18 cellular contexts compared by ENCODE assay signal in the genomic region with DNA sequence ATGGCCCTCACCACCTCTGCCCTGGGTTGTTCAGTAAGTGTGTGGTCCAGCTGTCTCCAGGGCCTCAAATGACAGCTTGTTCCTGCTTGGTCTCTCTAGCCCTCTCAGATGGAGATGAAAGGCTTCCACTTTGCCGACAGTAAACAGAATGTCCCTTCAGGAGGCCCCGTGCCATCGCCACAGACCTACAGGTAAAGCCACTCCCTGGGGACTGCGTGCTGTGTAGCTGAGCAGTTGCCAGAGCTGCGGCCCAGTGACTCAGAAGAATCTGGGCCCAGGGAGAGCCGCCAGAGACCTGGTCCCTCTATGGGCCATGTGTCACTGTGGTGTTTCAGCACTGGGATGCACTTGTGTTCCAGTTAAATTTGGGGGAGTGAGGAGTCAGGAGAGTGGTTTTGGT. TPM values are rescaled to one million over a fixed set of nuclear protein-coding genes. Genes with fewer than 3 reads are reported as not detected.
A peak's percentile ranks its signal among the peaks of the same experiment; 100 is the strongest.
DNase-seq lines count a peak whose midpoint lies in the region; ATAC-seq, FAIRE-seq and TF ChIP-seq lines count a peak whose summit lies in the region.
"Had no signal": no experiment of that assay in that cellular context is flagged by ENCODE, and none has a peak within 500 bp of the region (broad histone marks: within the 10 kb centered on the region; RNA-seq: fewer than 3 reads in every experiment).

No MANE protein-coding gene starts in this region.

- peaks cover 97% of the 10 kb centered on the region for H3K36me3 ChIP-seq in CD4-positive, alpha-beta memory T cell (ENCODE audit: insufficient read depth, low read length)
- H3K36me3 ChIP-seq in astrocyte (ENCODE audit: insufficient read depth, low read length) (peaks cover 56% of the 10 kb centered on the region), Karpas-422 (ENCODE audit: insufficient read depth, low read length) (peaks cover 31% of the 10 kb centered on the region)

- H3K9me3 Mint-ChIP-seq in CD4-positive, alpha-beta T cell = no peaks in the 10 kb centered on the region
- H3K9me3 Mint-ChIP-seq in CD4-positive, alpha-beta memory T cell = no peaks in the 10 kb centered on the region
- no peaks in the 10 kb centered on the region for H3K9me3 Mint-ChIP-seq in astrocyte (ENCODE audit: unreplicated experiment)
- no peaks in the 10 kb centered on the region for H3K9me3 Mint-ChIP-seq in nephron progenitor cell
- H3K9me3 Mint-ChIP-seq in osteocyte (ENCODE audit: unreplicated experiment) = no peaks in the 10 kb centered on the region

- no peak for FAIRE-seq in astrocyte (lab: Jason Lieb, UNC)

- POLR2A ChIA-PET in CD4-positive, alpha-beta T cell (lab: Charles Lee) = interaction anchor here (1.9 kb wide), 1 partner anchor 119 kb away, joined by 6 read pairs; no protein-coding TSS in a partner anchor
- POLR2A ChIA-PET in CD4-positive, alpha-beta memory T cell (lab: Charles Lee; ENCODE audit: partially characterized antibody) = no interaction called here

- H2AFZ ChIP-seq in astrocyte (ENCODE audit: low read depth, low read length) = no peak overlapping the region
- H2AFZ ChIP-seq in Karpas-422 (ENCODE audit: low read length) = no peak overlapping the region
- H2AFZ ChIP-seq: GM23248 had no signal

- H3K9me3 ChIP-seq in CD4-positive, alpha-beta T cell (ENCODE audit: control insufficient read depth, low read length) = no peaks in the 10 kb centered on the region
- no peaks in the 10 kb centered on the region for H3K9me3 ChIP-seq in CD4-positive, alpha-beta memory T cell (ENCODE audit: control insufficient read depth in 1 of 2, low read length in 2 of 2)
- H3K9me3 ChIP-seq in astrocyte (ENCODE audit: insufficient read depth, low read depth, low read length) (no peaks in the 10 kb centered on the region), Karpas-422 (ENCODE audit: low read length) (no peaks in the 10 kb centered on the region)
- H3K9me3 ChIP-seq: BLaER1 treated with 17β-estradiol and CSF1 and Interleukin-3, amounts not matched to agents 10 nM and 100 nM; Peyer's patch had no signal

- H3K9me2 ChIP-seq in Karpas-422 (replicated peaks; ENCODE audit: insufficient read depth, low read length) = no peaks in the 10 kb centered on the region

- H3K4me3 ChIP-seq in CD4-positive, alpha-beta memory T cell (ENCODE audit: low read length in 2 of 2) = no peak overlapping the region
- H3K4me3 ChIP-seq in astrocyte (ENCODE audit: insufficient read depth, low read depth, low read length) = no peak overlapping the region
- no peak overlapping the region for H3K4me3 ChIP-seq in Karpas-422 (ENCODE audit: low read length)
- H3K4me3 ChIP-seq: BLaER1 treated with 17β-estradiol and CSF1 and Interleukin-3, amounts not matched to agents 10 nM and 100 nM; GM23248; Peyer's patch had no signal

- peaks cover 5% of the 10 kb centered on the region for H3K4me1 Mint-ChIP-seq in CD4-positive, alpha-beta T cell (ENCODE audit: low read depth)
- H3K4me1 Mint-ChIP-seq in CD4-positive, alpha-beta memory T cell = peaks cover 0 to 2% (median 0%) of the 10 kb centered on the region in 4 donors
- H3K4me1 Mint-ChIP-seq in astrocyte (ENCODE audit: low read depth, unreplicated experiment) (no peaks in the 10 kb centered on the region), nephron progenitor cell (peaks cover 3% of the 10 kb centered on the region), osteocyte (ENCODE audit: unreplicated experiment) (no peaks in the 10 kb centered on the region)

- TF ChIP-seq CTCF in CD4-positive, alpha-beta T cell (IDR thresholded peaks at IDR 0.05) = no peak
- no peak for TF ChIP-seq CTCF in astrocyte (IDR thresholded peaks at IDR 0.05; ENCODE audit: insufficient read depth, low read depth, low read length)
- no peak for TF ChIP-seq CTCF in nephron progenitor cell (IDR thresholded peaks at IDR 0.05)
- no peak for TF ChIP-seq CTCF in osteocyte (IDR thresholded peaks at IDR 0.05)

- peaks cover 6% of the 10 kb centered on the region for H3K4me1 ChIP-seq in CD4-positive, alpha-beta memory T cell (ENCODE audit: insufficient read depth, low read length)
- no peaks in the 10 kb centered on the region for H3K4me1 ChIP-seq in astrocyte (ENCODE audit: insufficient read depth, low read length)
- H3K4me1 ChIP-seq in Karpas-422 (ENCODE audit: low read length) = no peaks in the 10 kb centered on the region

- no peak overlapping the region for H3K4me2 ChIP-seq in astrocyte (ENCODE audit: low read length)
- H3K4me2 ChIP-seq in Karpas-422 (ENCODE audit: low read depth, low read length, poor library complexity, severe bottlenecking) = no peak overlapping the region
- H3K4me2 ChIP-seq: BLaER1 treated with 17β-estradiol and CSF1 and Interleukin-3, amounts not matched to agents 10 nM and 100 nM had no signal

- no peak overlapping the region for H3K9ac ChIP-seq in astrocyte (ENCODE audit: low read length)
- no peak overlapping the region for H3K9ac ChIP-seq in Karpas-422 (ENCODE audit: low read length)
- H3K9ac ChIP-seq: BLaER1 treated with 17β-estradiol and CSF1 and Interleukin-3, amounts not matched to agents 10 nM and 100 nM; GM23248 had no signal

- no peaks in the 10 kb centered on the region for H3K27me3 ChIP-seq in CD4-positive, alpha-beta T cell (ENCODE audit: control insufficient read depth, insufficient read depth, low read length)
- no peaks in the 10 kb centered on the region for H3K27me3 ChIP-seq in CD4-positive, alpha-beta memory T cell (ENCODE audit: insufficient read depth, low read length)
- H3K27me3 ChIP-seq in astrocyte (ENCODE audit: insufficient read depth, low read length) = no peaks in the 10 kb centered on the region
- H3K27me3 ChIP-seq in Karpas-422 (ENCODE audit: low read length) = no peaks in the 10 kb centered on the region
- H3K27me3 ChIP-seq: BLaER1 treated with 17β-estradiol and CSF1 and Interleukin-3, amounts not matched to agents 10 nM and 100 nM; Peyer's patch had no signal

- H4K20me1 ChIP-seq in astrocyte (ENCODE audit: insufficient read depth, low read length) (peaks cover 98% of the 10 kb centered on the region), Karpas-422 (ENCODE audit: insufficient read depth, low read depth, low read length) (peaks cover 16% of the 10 kb centered on the region; the same call in 1 of the 2 replicates)

- no peak for DNase-seq in CD4-positive, alpha-beta T cell
- DNase-seq in CD4-positive, alpha-beta memory T cell = peak in 1 of 5 donors; percentile 27
- DNase-seq in astrocyte (ENCODE audit: low read depth) (no peak), nephron progenitor cell (no peak), Karpas-422 (no peak), GM19238 (ENCODE audit: insufficient read length, low spot score) (no peak), osteocyte (ENCODE audit: extremely low spot score, unreplicated experiment) (no peak)
- DNase-seq: COR-L47, GM23248, NCI-H1436 treated with DMSO at 0.1 percent for 48 hours, NCI-H2081, NCI-H510A treated with DMSO at 0.1 percent for 48 hours, Peyer's patch, Right ventricle myocardium superior had no signal

- H3K79me2 ChIP-seq in astrocyte (ENCODE audit: insufficient read depth, low read length) (peaks cover 17% of the 10 kb centered on the region), Karpas-422 (ENCODE audit: low read length) (no peaks in the 10 kb centered on the region)

- CTCF ChIA-PET in CD4-positive, alpha-beta T cell (lab: Charles Lee) = no interaction called here
- CTCF ChIA-PET in CD4-positive, alpha-beta memory T cell (lab: Charles Lee; ENCODE audit: partially characterized antibody) = interaction anchor here (1.2 to 2.1 kb wide), 2 partner anchors 14 to 142 kb away, joined by 4 to 5 read pairs; no protein-coding TSS in a partner anchor

- no peak overlapping the region for H3K27ac ChIP-seq in CD4-positive, alpha-beta T cell (ENCODE audit: low read depth, low read length)
- no peak overlapping the region for H3K27ac ChIP-seq in CD4-positive, alpha-beta memory T cell (ENCODE audit: low read depth, low read length)
- H3K27ac ChIP-seq in astrocyte (ENCODE audit: low read depth, low read length) (no peak overlapping the region), Karpas-422 (ENCODE audit: low read length) (no peak overlapping the region)
- H3K27ac ChIP-seq: BLaER1 treated with 17β-estradiol and CSF1 and Interleukin-3, amounts not matched to agents 10 nM and 100 nM; GM23248; Peyer's patch had no signal

- ATAC-seq in CD4-positive, alpha-beta T cell (ENCODE audit: poor library complexity) = no peak
- ATAC-seq in GM21619 (IDR thresholded peaks at IDR 0.05; ENCODE audit: unreplicated experiment) = no peak
- ATAC-seq: HCT116 had no signal

- H3K36me3 Mint-ChIP-seq in CD4-positive, alpha-beta T cell (ENCODE audit: low read depth) = peaks cover 97% of the 10 kb centered on the region
- H3K36me3 Mint-ChIP-seq in CD4-positive, alpha-beta memory T cell = peaks cover 70 to 92% of the 10 kb centered on the region in 2 donors
- H3K36me3 Mint-ChIP-seq in astrocyte (ENCODE audit: low read depth, unreplicated experiment) (peaks cover 45% of the 10 kb centered on the region), nephron progenitor cell (ENCODE audit: low read depth) (peaks cover 91% of the 10 kb centered on the region), osteocyte (ENCODE audit: unreplicated experiment) (peaks cover 55% of the 10 kb centered on the region)

- intact Hi-C loops in CD4-positive, alpha-beta T cell (cut with DNase I, micrococcal nuclease) = no loop called here
- intact Hi-C loops in CD4-positive, alpha-beta memory T cell (cut with micrococcal nuclease) = no loop called here

- peak overlapping the region; percentile 9 for H3K27ac Mint-ChIP-seq in CD4-positive, alpha-beta T cell
- peak overlapping the region in 4 of 7 donors; percentile 19 to 71 (median 30) for H3K27ac Mint-ChIP-seq in CD4-positive, alpha-beta memory T cell
- peak overlapping the region; percentile 81 for H3K27ac Mint-ChIP-seq in astrocyte (ENCODE audit: unreplicated experiment)
- peak overlapping the region; percentile 29 for H3K27ac Mint-ChIP-seq in nephron progenitor cell
- H3K27ac Mint-ChIP-seq in osteocyte (ENCODE audit: unreplicated experiment) = no peak overlapping the region

- H3K27me3 Mint-ChIP-seq in CD4-positive, alpha-beta T cell = no peaks in the 10 kb centered on the region
- no peaks in the 10 kb centered on the region for H3K27me3 Mint-ChIP-seq in CD4-positive, alpha-beta memory T cell
- no peaks in the 10 kb centered on the region for H3K27me3 Mint-ChIP-seq in astrocyte (ENCODE audit: low read depth, unreplicated experiment)
- H3K27me3 Mint-ChIP-seq in nephron progenitor cell (ENCODE audit: low read depth, poor library complexity) = no peaks in the 10 kb centered on the region
- H3K27me3 Mint-ChIP-seq in osteocyte (ENCODE audit: unreplicated experiment) = no peaks in the 10 kb centered on the region

- no peak overlapping the region for H3K4me3 Mint-ChIP-seq in CD4-positive, alpha-beta T cell
- H3K4me3 Mint-ChIP-seq in CD4-positive, alpha-beta memory T cell = no peak overlapping the region
- H3K4me3 Mint-ChIP-seq in astrocyte (ENCODE audit: unreplicated experiment) (no peak overlapping the region), nephron progenitor cell (no peak overlapping the region), osteocyte (ENCODE audit: unreplicated experiment) (no peak overlapping the region)

RNA-seq across cellular contexts. Expression of gene POMT1, which starts 10.6 kb away (rescaled TPM):
- total RNA-seq in CD4-positive, alpha-beta T cell = 10 to 100 TPM; 50.1 to 50.5 TPM
- 10 to 100 TPM; 52.1 to 58.5 TPM for total RNA-seq in CD4-positive, alpha-beta memory T cell
- polyA plus RNA-seq in CD4-positive, alpha-beta memory T cell = 10 to 100 TPM; 15.6 to 17.4 TPM
- total RNA-seq in astrocyte (29.0 and 34.8 TPM in 2 replicates), osteocyte (53.3 and 54.8 TPM in 2 replicates)
- 29.0 and 33.9 TPM in 2 replicates for total RNA-seq in Karpas-422 (2014; rRNA removed; shearing (Covaris generic); ENCODE audit: low replicate concordance)

RNA-seq across cellular contexts. Expression of gene UCK1, which starts 39.0 kb away (rescaled TPM):
- total RNA-seq in CD4-positive, alpha-beta T cell = 10 to 100 TPM; 22.1 to 22.5 TPM
- total RNA-seq in CD4-positive, alpha-beta memory T cell = 10 to 100 TPM; 36.1 to 39.7 TPM
- polyA plus RNA-seq in CD4-positive, alpha-beta memory T cell = 10 to 100 TPM; 25.8 to 26.8 TPM
- total RNA-seq in astrocyte = 11.9 and 15.4 TPM in 2 replicates
- 8.0 and 23.5 TPM in 2 replicates for total RNA-seq in Karpas-422 (2014; rRNA removed; shearing (Covaris generic); ENCODE audit: low replicate concordance)
- 30.7 and 32.2 TPM in 2 replicates for total RNA-seq in osteocyte

RNA-seq across cellular contexts. Expression of gene PRRT1B, which starts 53.3 kb away (rescaled TPM):
- total RNA-seq in CD4-positive, alpha-beta T cell = not detected
- not detected for total RNA-seq in CD4-positive, alpha-beta memory T cell
- polyA plus RNA-seq in CD4-positive, alpha-beta memory T cell = not detected
- total RNA-seq in astrocyte (not detected in 2 replicates), osteocyte (not detected in 2 replicates)
- total RNA-seq in Karpas-422 (2014; rRNA removed; shearing (Covaris generic); ENCODE audit: low replicate concordance) = not detected in 2 replicates
- total RNA-seq: GM23248, HT1080, Right ventricle myocardium superior had no signal
- polyA plus RNA-seq: GM23248 had no signal
